In genomic region chr21:41242238-41242829, GRCh38 we compare ENCODE assay signal across 19 cellular contexts.
"Had no signal": no experiment of that assay in that cellular context is flagged by ENCODE, and none has a peak within 500 bp of the region (broad histone marks: within the 10 kb centered on the region; RNA-seq: fewer than 3 reads in every experiment).

No MANE protein-coding gene starts in this region.

- H3K4me3 Mint-ChIP-seq: dendritic cell treated with granulocyte-macrophage colony-stimulating factor and Interleukin-4, amounts not matched to agents 40 ng/mL and 50 ng/mL, for 4 days; effector memory CD8-positive, alpha-beta T cell; nephron had no signal

- H3K4me2 ChIP-seq: hepatocyte, smooth muscle cell had no signal

- H3K27ac ChIP-seq: esophagus squamous epithelium, hepatocyte, neutrophil, pancreas, thyroid gland, upper lobe of left lung, uterus had no signal

- H3K27me3 ChIP-seq: esophagus squamous epithelium, hepatocyte, neutrophil, pancreas, thyroid gland, upper lobe of left lung, uterus had no signal

- H3K4me3 ChIP-seq: esophagus squamous epithelium, hepatocyte, pancreas, smooth muscle cell, thyroid gland, upper lobe of left lung, uterus had no signal

- ATAC-seq: effector memory CD8-positive, alpha-beta T cell; left cardiac atrium; right cardiac atrium had no signal

- H3K9me3 ChIP-seq: esophagus squamous epithelium, neutrophil, pancreas, thyroid gland, upper lobe of left lung, uterus had no signal

- H3K27ac Mint-ChIP-seq: dendritic cell treated with granulocyte-macrophage colony-stimulating factor and Interleukin-4, amounts not matched to agents 40 ng/mL and 50 ng/mL, for 4 days; effector memory CD8-positive, alpha-beta T cell; progenitor cell of endocrine pancreas had no signal

- H3K27me3 Mint-ChIP-seq: dendritic cell treated with granulocyte-macrophage colony-stimulating factor and Interleukin-4, amounts not matched to agents 40 ng/mL and 50 ng/mL, for 4 days; progenitor cell of endocrine pancreas had no signal

- H3K4me1 ChIP-seq: esophagus squamous epithelium, thyroid gland, upper lobe of left lung, uterus had no signal

- DNase-seq: effector memory CD8-positive, alpha-beta T cell; esophagus squamous epithelium; foreskin fibroblast; kidney; left cardiac atrium; mammary epithelial cell; pancreas; right cardiac atrium; stimulated activated CD4-positive, alpha-beta T cell treated with anti-CD3 and anti-CD28 coated beads, Interleukin-2, amount 100 ng/mL, for 48 hours; stimulated activated naive CD4-positive, alpha-beta T cell treated with Interleukin-2 at 50 U/mL for 16 hours; thyroid gland; upper lobe of left lung; uterus had no signal

- H2AFZ ChIP-seq: hepatocyte had no signal

- H3K9me3 Mint-ChIP-seq: dendritic cell treated with granulocyte-macrophage colony-stimulating factor and Interleukin-4, amounts not matched to agents 40 ng/mL and 50 ng/mL, for 4 days; effector memory CD8-positive, alpha-beta T cell; nephron had no signal

- H3K79me2 ChIP-seq: hepatocyte had no signal

- H3K36me3 ChIP-seq: neutrophil, uterus had no signal
